Comparison of ENCODE assay signal across 10 cellular contexts in genomic region chr2:10188211-10188610, GRCh38.
DNase-seq lines count a peak whose midpoint lies in the region; ATAC-seq and TF ChIP-seq lines count a peak whose summit lies in the region.
"Had no signal": no experiment of that assay in that cellular context is flagged by ENCODE, and none has a peak within 500 bp of the region (broad histone marks: within the 10 kb centered on the region; RNA-seq: fewer than 3 reads in every experiment).

No MANE protein-coding gene starts in this region.

- intact Hi-C loops in posterior cingulate gyrus (cut with DNase I) = no loop called here

- POLR2A ChIA-PET in AG04450 (lab: Yijun Ruan, JAX) (no interaction called here), HEK293 (lab: Yijun Ruan, JAX) (no interaction called here), WTC11 (lab: Charles Lee) (no interaction called here)

- H3K27me3 ChIP-seq in AG04450 (ENCODE audit: control insufficient read depth, insufficient read depth, low read length) = no peaks in the 10 kb centered on the region

- no peak overlapping the region for H3K4me3 Mint-ChIP-seq in WTC11

- CTCF ChIA-PET in AG04450 (lab: Charles Lee) (interaction anchor here (0.5 kb wide), 1 partner anchor 271 kb away, joined by 3 read pairs; no protein-coding TSS in a partner anchor), HEK293 (lab: Yijun Ruan, JAX) (interaction anchor here (2.3 kb wide), 1 partner anchor 221 kb away, joined by 7 read pairs; no protein-coding TSS in a partner anchor), WTC11 (lab: Charles Lee) (interaction anchor here (1.1 to 2.0 kb wide), 3 partner anchors 46 to 221 kb away, joined by 3 to 5 read pairs (median 4); no protein-coding TSS in a partner anchor)

- no peaks in the 10 kb centered on the region for H3K27me3 Mint-ChIP-seq in WTC11 (ENCODE audit: low read depth)

- H3K36me3 Mint-ChIP-seq in WTC11 = peaks cover 20% of the 10 kb centered on the region

- H3K4me3 ChIP-seq in AG04450 (ENCODE audit: low read depth, low read length) (no peak overlapping the region), HEK293 (ENCODE audit: low read depth, low read length) (no peak overlapping the region)

- H3K9me3 ChIP-seq in AG04450 (ENCODE audit: control insufficient read depth, insufficient read depth, low read length) = no peaks in the 10 kb centered on the region
- H3K9me3 ChIP-seq in HEK293 (ENCODE audit: control insufficient read depth, insufficient read depth, low read depth, low read length) = no peaks in the 10 kb centered on the region

- TF ChIP-seq CTCF in AG04450 (IDR thresholded peaks at IDR 0.05; ENCODE audit: low read depth, low read length) (peak; percentile 43), HEK293 (tag by site-specific recombination; IDR thresholded peaks at IDR 0.05) (peak; percentile 35; the same call in 1 of the 2 replicates), WTC11 (IDR thresholded peaks at IDR 0.05) (peak; percentile 28; the same call in 1 of the 2 replicates)

- no peaks in the 10 kb centered on the region for H3K36me3 ChIP-seq in HEK293 (ENCODE audit: control insufficient read depth in 2 of 2, insufficient read depth in 1 of 2, low read length in 2 of 2)

- no peaks in the 10 kb centered on the region for H3K4me1 Mint-ChIP-seq in WTC11

- ATAC-seq in WTC11 = peak; percentile 63

- DNase-seq in AG04450 (ENCODE audit: low read depth, low spot score) (no peak), WTC11 (ENCODE audit: low spot score) (no peak), kidney tubule cell (ENCODE audit: low spot score) (peak; percentile 28), activated gamma-delta T cell (lab: John Stamatoyannopoulos, UW) (no peak), NCI-H2171 treated with DMSO at 0.1 percent for 48 hours (lab: John Stamatoyannopoulos, UW) (no peak), posterior cingulate gyrus (no peak)
- DNase-seq in activated T-cell treated with anti-CD3 and anti-CD28 coated beads, Interleukin-2, amount 50 U/mL, for 1 hour = no peak
- DNase-seq: hypothalamus had no signal

- no peaks in the 10 kb centered on the region for H3K4me1 ChIP-seq in HEK293 (ENCODE audit: control insufficient read depth, insufficient read depth, low read length)
- H3K4me1 ChIP-seq: parathyroid adenoma had no signal

- H3K9me3 Mint-ChIP-seq in WTC11 = peaks cover 19% of the 10 kb centered on the region

- H3K27ac ChIP-seq in AG04450 (ENCODE audit: low read depth, low read length) (no peak overlapping the region), HEK293 (ENCODE audit: extremely low read depth, low read depth, low read length) (no peak overlapping the region)
- H3K27ac ChIP-seq: parathyroid adenoma had no signal

- H3K27ac Mint-ChIP-seq in WTC11 = no peak overlapping the region

TF ChIP-seq in HEK293, 187 proteins besides CTCF, POLR2A, EP300 and RAD21:
- TF ChIP-seq ZNF302 (tag by site-specific recombination; IDR thresholded peaks at IDR 0.05; ENCODE audit: low read depth) (no peak), ZNF571 (tag by site-specific recombination; IDR thresholded peaks at IDR 0.05) (no peak), ZNF157 (tag by site-specific recombination; IDR thresholded peaks at IDR 0.05) (no peak), ZNF324 (tag by site-specific recombination; IDR thresholded peaks at IDR 0.05) (no peak), ZBTB17 (tag by site-specific recombination; IDR thresholded peaks at IDR 0.05) (no peak), ZNF292 (tag by site-specific recombination; IDR thresholded peaks at IDR 0.05; ENCODE audit: borderline replicate concordance, low read depth) (no peak), ZNF580 (tag by site-specific recombination; IDR thresholded peaks at IDR 0.05) (no peak), SP7 (tag by site-specific recombination; IDR thresholded peaks at IDR 0.05) (no peak), ZFP41 (tag by site-specific recombination; IDR thresholded peaks at IDR 0.05; ENCODE audit: borderline replicate concordance) (no peak), ZFHX2 (tag by site-specific recombination; conservative IDR thresholded peaks at IDR 0.05) (no peak), KLF10 (tag by site-specific recombination; IDR thresholded peaks at IDR 0.05) (no peak), ZFP37 (tag by site-specific recombination; IDR thresholded peaks at IDR 0.05) (no peak), GLIS1 (tag by site-specific recombination; IDR thresholded peaks at IDR 0.05) (no peak)

TF ChIP-seq in WTC11, 78 proteins besides CTCF, POLR2A, EP300 and RAD21:
- TF ChIP-seq NFATC4 (CRISPR knock-in tag; IDR thresholded peaks at IDR 0.05) = no peak
